In the genomic region with DNA sequence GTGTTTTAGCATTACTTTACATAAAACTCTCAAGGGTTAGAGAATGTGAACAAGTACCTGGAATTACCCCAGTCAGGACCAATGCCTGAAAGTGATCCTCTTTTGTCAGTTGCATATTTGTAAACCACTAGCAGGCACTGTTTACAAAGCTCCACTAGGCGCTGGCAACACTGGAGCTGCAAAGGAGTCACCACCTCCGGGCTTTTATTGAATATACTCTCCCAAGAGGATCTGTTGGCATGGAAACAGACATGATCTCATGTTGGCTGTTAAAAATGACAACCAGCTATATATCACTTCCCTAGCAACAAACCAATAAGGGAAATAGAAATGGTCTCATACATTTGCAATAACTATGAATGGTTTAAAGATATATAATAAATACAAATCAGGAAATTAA, we compare ENCODE assay signal across 9 cellular contexts.
A peak's percentile ranks its signal among the peaks of the same experiment; 100 is the strongest.
DNase-seq lines count a peak whose midpoint lies in the region.
"Had no signal": no experiment of that assay in that cellular context is flagged by ENCODE, and none has a peak within 500 bp of the region (broad histone marks: within the 10 kb centered on the region; RNA-seq: fewer than 3 reads in every experiment).

No MANE protein-coding gene starts in this region.

- H3K27ac Mint-ChIP-seq in activated naive CD4-positive, alpha-beta T cell treated with anti-CD3 and anti-CD28 coated beads, Interleukin-2, amount 10 ng/mL, durations not matched to agents 7 days and 5 days: no peak overlapping the region

- H3K4me3 Mint-ChIP-seq in activated naive CD4-positive, alpha-beta T cell treated with anti-CD3 and anti-CD28 coated beads, Interleukin-2, amount 10 ng/mL, durations not matched to agents 7 days and 5 days: no peak overlapping the region

- peaks cover 14% of the 10 kb centered on the region for H3K4me1 ChIP-seq in ACC112 (ENCODE audit: control insufficient read depth, insufficient read depth, low read length, unreplicated experiment)

- H3K27me3 ChIP-seq in ACC112 (ENCODE audit: insufficient read depth, low read length): no peaks in the 10 kb centered on the region
- H3K27me3 ChIP-seq: upper lobe of left lung had no signal

- no peak overlapping the region for H2AFZ ChIP-seq in ACC112 (ENCODE audit: low read length, unreplicated experiment)

- CTCF ChIA-PET in activated naive CD4-positive, alpha-beta T cell treated with anti-CD3 and anti-CD28 coated beads, Interleukin-2, amount 10 ng/mL, durations not matched to agents 7 days and 5 days (lab: Charles Lee): no interaction called here

- no peak overlapping the region for H3K4me3 ChIP-seq in ACC112 (ENCODE audit: low read depth, low read length)
- H3K4me3 ChIP-seq: upper lobe of left lung had no signal

- no peaks in the 10 kb centered on the region for H3K27me3 Mint-ChIP-seq in activated naive CD4-positive, alpha-beta T cell treated with anti-CD3 and anti-CD28 coated beads, Interleukin-2, amount 10 ng/mL, durations not matched to agents 7 days and 5 days

- H3K27ac ChIP-seq in ACC112 (ENCODE audit: low read depth, low read length): peak overlapping the region; percentile 33
- H3K27ac ChIP-seq: upper lobe of left lung had no signal

- no peaks in the 10 kb centered on the region for H3K79me2 ChIP-seq in ACC112 (ENCODE audit: control insufficient read depth, insufficient read depth, low read length, unreplicated experiment)

- H3K9me3 Mint-ChIP-seq in activated naive CD4-positive, alpha-beta T cell treated with anti-CD3 and anti-CD28 coated beads, Interleukin-2, amount 10 ng/mL, durations not matched to agents 7 days and 5 days: no peaks in the 10 kb centered on the region

- DNase-seq in H4 (ENCODE audit: low spot score): peak; percentile 55
- peak; percentile 96 for DNase-seq in NCI-H748 (lab: John Stamatoyannopoulos, UW; ENCODE audit: unreplicated experiment)
- DNase-seq in fibroblast of peridontal ligament (ENCODE audit: extremely low read depth): peak; percentile 81
- DNase-seq in Kasumi-1 (lab: John Stamatoyannopoulos, UW): no peak
- DNase-seq in activated naive CD4-positive, alpha-beta T cell treated with anti-CD3 and anti-CD28 coated beads, Interleukin-2, amount 10 ng/mL, durations not matched to agents 7 days and 5 days: no peak
- DNase-seq in activated CD8-positive, alpha-beta memory T cell treated with anti-CD3 and anti-CD28 coated beads for 24 hours: no peak
- no peak for DNase-seq in NCI-H187 treated with DMSO at 0.1 percent for 48 hours (lab: John Stamatoyannopoulos, UW)
- DNase-seq: upper lobe of left lung had no signal

- H3K36me3 Mint-ChIP-seq in activated naive CD4-positive, alpha-beta T cell treated with anti-CD3 and anti-CD28 coated beads, Interleukin-2, amount 10 ng/mL, durations not matched to agents 7 days and 5 days: no peaks in the 10 kb centered on the region

- H3K4me1 Mint-ChIP-seq in activated naive CD4-positive, alpha-beta T cell treated with anti-CD3 and anti-CD28 coated beads, Interleukin-2, amount 10 ng/mL, durations not matched to agents 7 days and 5 days: no peaks in the 10 kb centered on the region

- 0 out of 2 replicates have a peak, but pooled peaks cover 3% of the 10 kb centered on the region for H3K36me3 ChIP-seq in ACC112 (ENCODE audit: insufficient read depth, low read length)
- H3K36me3 ChIP-seq: upper lobe of left lung had no signal

Comparison
In these comparisons a context has a peak if more than half of its experiments do, and no peak if none do; other contexts are left out.
1. DNase-seq: peak in H4 (single experiment), NCI-H748 (single experiment) and fibroblast of peridontal ligament (single experiment); none in Kasumi-1 (0 of 2), activated naive CD4-positive, alpha-beta T cell treated with anti-CD3 and anti-CD28 coated beads, Interleukin-2, amount 10 ng/mL, durations not matched to agents 7 days and 5 days (single experiment), activated CD8-positive, alpha-beta memory T cell treated with anti-CD3 and anti-CD28 coated beads for 24 hours (single experiment) and NCI-H187 treated with DMSO at 0.1 percent for 48 hours (single experiment).